ENCODE assay signal across 1 cellular context in the genomic region with DNA sequence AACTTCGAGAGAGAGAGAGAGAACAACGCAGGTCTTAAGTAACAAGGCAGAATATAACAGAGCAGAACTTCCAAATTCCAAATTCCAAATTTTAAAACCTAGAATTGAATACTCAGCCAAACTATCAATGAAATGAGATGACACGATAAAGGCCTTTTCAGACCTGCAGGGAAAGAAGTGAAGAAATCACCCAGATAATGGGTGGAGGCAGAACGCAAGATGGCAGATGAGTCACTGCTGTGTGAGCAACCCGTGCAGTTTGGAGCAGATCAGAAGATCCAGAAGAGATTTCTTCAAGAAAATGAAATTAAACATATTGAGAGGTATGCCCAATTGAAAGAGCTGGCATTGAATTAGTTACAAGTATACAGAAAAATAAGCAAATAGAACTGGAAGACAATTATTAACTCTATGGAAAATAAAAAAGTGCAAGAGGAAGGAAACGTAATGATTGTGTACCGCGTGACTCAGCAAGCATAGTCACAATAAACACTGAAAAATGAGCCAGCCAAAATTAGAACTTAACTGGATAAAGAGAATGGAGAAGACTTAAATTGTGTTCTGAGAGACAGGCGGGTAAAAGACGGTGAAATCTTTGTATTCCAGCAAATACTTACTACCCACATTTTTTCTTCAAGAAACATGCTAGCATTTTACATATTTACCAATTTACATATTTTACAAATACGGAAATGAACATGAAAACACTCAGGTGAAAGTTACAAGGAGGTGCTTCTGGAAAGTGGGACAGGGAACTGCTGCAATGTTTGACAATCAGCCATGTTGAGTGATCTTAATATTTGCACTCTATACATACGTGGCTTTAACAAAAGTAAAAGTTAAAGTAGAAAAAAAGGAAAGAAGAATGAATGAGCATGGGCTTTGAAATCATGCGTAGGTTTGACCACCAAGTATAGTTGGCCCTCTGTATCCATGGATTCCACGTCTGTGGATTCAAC.
TF ChIP-seq lines count a peak whose summit lies in the region.

No MANE protein-coding gene starts in this region.

TF ChIP-seq in endothelial cell of umbilical vein, 7 proteins besides CTCF, POLR2A, EP300 and RAD21 (continued from another document):
- TF ChIP-seq FOS (IDR thresholded peaks at IDR 0.05; ENCODE audit: borderline replicate concordance, insufficient read depth, low read length) (peak; percentile 91), EZH2 (IDR thresholded peaks at IDR 0.05; ENCODE audit: borderline replicate concordance, low read depth, low read length, severe bottlenecking) (no peak), GATA2 (IDR thresholded peaks at IDR 0.05; ENCODE audit: insufficient read depth, insufficient read length, low read depth, low read length) (peak; percentile 52)
- TF ChIP-seq, protein P1, sequence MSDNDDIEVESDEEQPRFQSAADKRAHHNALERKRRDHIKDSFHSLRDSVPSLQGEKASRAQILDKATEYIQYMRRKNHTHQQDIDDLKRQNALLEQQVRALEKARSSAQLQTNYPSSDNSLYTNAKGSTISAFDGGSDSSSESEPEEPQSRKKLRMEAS (IDR thresholded peaks at IDR 0.05; ENCODE audit: insufficient read depth, insufficient read length) = no peak
